Comparison of ENCODE assay signal across 10 cellular contexts in genomic region chr2:160402997-160403979, GRCh38.
A peak's percentile ranks its signal among the peaks of the same experiment; 100 is the strongest.
DNase-seq lines count a peak whose midpoint lies in the region; ATAC-seq and TF ChIP-seq lines count a peak whose summit lies in the region.
"Had no signal": no experiment of that assay in that cellular context is flagged by ENCODE, and none has a peak within 500 bp of the region (broad histone marks: within the 10 kb centered on the region; RNA-seq: fewer than 3 reads in every experiment).

No MANE protein-coding gene starts in this region.

- no peaks in the 10 kb centered on the region for H3K27me3 ChIP-seq in upper lobe of right lung

- H3K4me1 ChIP-seq in upper lobe of right lung = peaks cover 62% of the 10 kb centered on the region

- H3K4me3 Mint-ChIP-seq in activated naive CD4-positive, alpha-beta T cell treated with anti-CD3 and anti-CD28 coated beads, Interleukin-2, amount 50 U/mL, for 24 hours = peak overlapping the region; percentile 70
- H3K4me3 Mint-ChIP-seq in activated T-helper 2 cell treated with anti-CD3 and anti-CD28 coated beads, Interferon-gamma antibody, Interleukin-2, Interleukin-4, amounts not matched to agents 10 μg/mL and 5 μg/mL and 100 μg/mL, durations not matched to agents 14 hours and 24 hours and 36 hours (ENCODE audit: low read depth) = peak overlapping the region; percentile 10

- H3K4me3 ChIP-seq in upper lobe of right lung = no peak overlapping the region

- peak overlapping the region; percentile 84 for H3K27ac Mint-ChIP-seq in activated naive CD4-positive, alpha-beta T cell treated with anti-CD3 and anti-CD28 coated beads, Interleukin-2, amount 50 U/mL, for 24 hours
- peak overlapping the region; percentile 26 for H3K27ac Mint-ChIP-seq in activated T-helper 2 cell treated with anti-CD3 and anti-CD28 coated beads, Interferon-gamma antibody, Interleukin-2, Interleukin-4, amounts not matched to agents 10 μg/mL and 5 μg/mL and 100 μg/mL, durations not matched to agents 14 hours and 24 hours and 36 hours

- H3K27me3 Mint-ChIP-seq in activated naive CD4-positive, alpha-beta T cell treated with anti-CD3 and anti-CD28 coated beads, Interleukin-2, amount 50 U/mL, for 24 hours = no peaks in the 10 kb centered on the region
- no peaks in the 10 kb centered on the region for H3K27me3 Mint-ChIP-seq in activated T-helper 2 cell treated with anti-CD3 and anti-CD28 coated beads, Interferon-gamma antibody, Interleukin-2, Interleukin-4, amounts not matched to agents 10 μg/mL and 5 μg/mL and 100 μg/mL, durations not matched to agents 14 hours and 24 hours and 36 hours (ENCODE audit: low read depth)

- peaks cover 66% of the 10 kb centered on the region for H3K4me1 Mint-ChIP-seq in activated naive CD4-positive, alpha-beta T cell treated with anti-CD3 and anti-CD28 coated beads, Interleukin-2, amount 50 U/mL, for 24 hours
- peaks cover 49% of the 10 kb centered on the region for H3K4me1 Mint-ChIP-seq in activated T-helper 2 cell treated with anti-CD3 and anti-CD28 coated beads, Interferon-gamma antibody, Interleukin-2, Interleukin-4, amounts not matched to agents 10 μg/mL and 5 μg/mL and 100 μg/mL, durations not matched to agents 14 hours and 24 hours and 36 hours (ENCODE audit: low read depth)

- H3K27ac ChIP-seq in upper lobe of right lung = peak overlapping the region; percentile 18
- H3K27ac ChIP-seq: RWPE1 had no signal

- H3K36me3 Mint-ChIP-seq in activated naive CD4-positive, alpha-beta T cell treated with anti-CD3 and anti-CD28 coated beads, Interleukin-2, amount 50 U/mL, for 24 hours = no peaks in the 10 kb centered on the region
- H3K36me3 Mint-ChIP-seq in activated T-helper 2 cell treated with anti-CD3 and anti-CD28 coated beads, Interferon-gamma antibody, Interleukin-2, Interleukin-4, amounts not matched to agents 10 μg/mL and 5 μg/mL and 100 μg/mL, durations not matched to agents 14 hours and 24 hours and 36 hours (ENCODE audit: low read depth) = peaks cover 20% of the 10 kb centered on the region

- H3K9me3 Mint-ChIP-seq in activated naive CD4-positive, alpha-beta T cell treated with anti-CD3 and anti-CD28 coated beads, Interleukin-2, amount 50 U/mL, for 24 hours = no peaks in the 10 kb centered on the region
- H3K9me3 Mint-ChIP-seq in activated T-helper 2 cell treated with anti-CD3 and anti-CD28 coated beads, Interferon-gamma antibody, Interleukin-2, Interleukin-4, amounts not matched to agents 10 μg/mL and 5 μg/mL and 100 μg/mL, durations not matched to agents 14 hours and 24 hours and 36 hours = no peaks in the 10 kb centered on the region

- H3K36me3 ChIP-seq in upper lobe of right lung = no peaks in the 10 kb centered on the region

- DNase-seq in activated naive CD4-positive, alpha-beta T cell (lab: John Stamatoyannopoulos, UW) = no peak
- no peak for DNase-seq in activated T-helper 2 cell treated with anti-CD3 and anti-CD28 coated beads, Interferon-gamma antibody, Interleukin-2, Interleukin-4, amounts not matched to agents 10 μg/mL and 5 μg/mL and 100 μg/mL, durations not matched to agents 14 hours and 24 hours and 36 hours (ENCODE audit: low spot score)
- DNase-seq in iris pigment epithelial cell (ENCODE audit: low read depth) = peak; percentile 76
- DNase-seq in upper lobe of right lung = no peak
- no peak for DNase-seq in T1000 (lab: John Stamatoyannopoulos, UW)
- no peak for DNase-seq in NCI-H1436 treated with DMSO at 0.1 percent for 48 hours (lab: John Stamatoyannopoulos, UW)

- H3K9me3 ChIP-seq in upper lobe of right lung = no peaks in the 10 kb centered on the region

- no peak for ATAC-seq in upper lobe of right lung
- no peak for ATAC-seq in HG02973 (IDR thresholded peaks at IDR 0.05; ENCODE audit: unreplicated experiment)
- ATAC-seq: sciatic nerve had no signal

- TF ChIP-seq CTCF in upper lobe of right lung (IDR thresholded peaks at IDR 0.05) = no peak

- intact Hi-C loops in activated T-helper 2 cell treated with anti-CD3 and anti-CD28 coated beads, Interferon-gamma antibody, Interleukin-2, Interleukin-4, amounts not matched to agents 10 μg/mL and 5 μg/mL and 100 μg/mL, durations not matched to agents 14 hours and 24 hours and 36 hours (cut with micrococcal nuclease) = loop anchor here (10.0 kb wide), 1 partner anchor 688 kb away; the partner anchor contains the start of gene MARCHF7
- intact Hi-C loops in upper lobe of right lung (cut with DNase I) = no loop called here
